In genomic region chr16:75319513-75320401, GRCh38 we compare ENCODE assay signal across 8 cellular contexts.
DNase-seq lines count a peak whose midpoint lies in the region; ATAC-seq and TF ChIP-seq lines count a peak whose summit lies in the region.

No MANE protein-coding gene starts in this region.

- H3K27ac Mint-ChIP-seq in GM23338 = peak overlapping the region; percentile 28; the same call in 1 of the 2 replicates

- H3K9me3 ChIP-seq in MM.1S (replicated peaks; ENCODE audit: insufficient read depth, low read length) (no peaks in the 10 kb centered on the region), ectodermal cell (ENCODE audit: control insufficient read depth, low read length) (no peaks in the 10 kb centered on the region)

- DNase-seq in GM23338 (ENCODE audit: low spot score) (no peak), MM.1S (peak; percentile 53), substantia nigra (lab: John Stamatoyannopoulos, UW) (no peak), cardiac septum (ENCODE audit: low spot score) (no peak), GF-D8 (lab: John Stamatoyannopoulos, UW) (no peak), activated gamma-delta T cell (lab: John Stamatoyannopoulos, UW) (no peak)

- H3K36me3 Mint-ChIP-seq in GM23338 (ENCODE audit: low read depth) = no peaks in the 10 kb centered on the region

- H3K27me3 Mint-ChIP-seq in GM23338 (ENCODE audit: insufficient read depth, low read depth, poor library complexity) = peaks cover 2% of the 10 kb centered on the region

- WGBS in ectodermal cell, 2 experiments = 81 to 88% methylated on average over 13 of the region's 13 CpGs

- 0 out of 2 replicates have a peak, but pooled peaks cover 3% of the 10 kb centered on the region for H4K20me1 ChIP-seq in GM23338 (replicated peaks; ENCODE audit: insufficient read depth)
- no peaks in the 10 kb centered on the region for H4K20me1 ChIP-seq in MM.1S (ENCODE audit: insufficient read depth, low read length)

- peaks cover 14% of the 10 kb centered on the region for H3K4me1 Mint-ChIP-seq in GM23338

- H3K27ac ChIP-seq in GM23338 (ENCODE audit: low read depth) (peak overlapping the region; percentile 73), MM.1S (ENCODE audit: low read length) (no peak overlapping the region), ectodermal cell (ENCODE audit: insufficient read depth, low read depth, low read length, poor library complexity, severe bottlenecking) (peak overlapping the region; percentile 64), substantia nigra (ENCODE audit: low read depth, low read length, poor library complexity, severe bottlenecking) (peak overlapping the region; percentile 24)

- no peaks in the 10 kb centered on the region for H3K9me2 ChIP-seq in GM23338 (ENCODE audit: insufficient read depth)
- H3K9me2 ChIP-seq in MM.1S (replicated peaks; ENCODE audit: insufficient read depth, low read length) = no peaks in the 10 kb centered on the region

- H3K36me3 ChIP-seq in GM23338 (ENCODE audit: insufficient read depth) = no peaks in the 10 kb centered on the region
- H3K36me3 ChIP-seq in MM.1S (replicated peaks; ENCODE audit: insufficient read depth, low read length) = no peaks in the 10 kb centered on the region
- H3K36me3 ChIP-seq in ectodermal cell (ENCODE audit: control insufficient read depth, insufficient read depth, low read length) = no peaks in the 10 kb centered on the region

- peak; percentile 80 for ATAC-seq in GM18498 (IDR thresholded peaks at IDR 0.05; ENCODE audit: unreplicated experiment)
- ATAC-seq in GM23338 = no peak

- H3K79me2 ChIP-seq in GM23338 (replicated peaks; ENCODE audit: insufficient read depth) (no peaks in the 10 kb centered on the region; the same call in 1 of the 2 replicates), MM.1S (ENCODE audit: low read length) (no peaks in the 10 kb centered on the region)

- H2AFZ ChIP-seq in GM23338 (no peak overlapping the region), MM.1S (ENCODE audit: low read length) (no peak overlapping the region)

- H3K4me3 ChIP-seq in GM23338 (no peak overlapping the region), MM.1S (ENCODE audit: low read length) (no peak overlapping the region), ectodermal cell (ENCODE audit: insufficient read depth, low read depth, low read length) (no peak overlapping the region)

- no peaks in the 10 kb centered on the region for H3K27me3 ChIP-seq in GM23338 (ENCODE audit: insufficient read depth)
- peaks cover 19% of the 10 kb centered on the region for H3K27me3 ChIP-seq in MM.1S (replicated peaks; ENCODE audit: insufficient read depth, low read length)
- H3K27me3 ChIP-seq in ectodermal cell (ENCODE audit: control insufficient read depth, insufficient read depth, low read length, poor library complexity, severe bottlenecking) = no peaks in the 10 kb centered on the region

- H3K9ac ChIP-seq in MM.1S (ENCODE audit: low read length) = no peak overlapping the region

- H3K4me1 ChIP-seq in GM23338 (ENCODE audit: insufficient read depth) (peaks cover 7% of the 10 kb centered on the region; the same call in 1 of the 2 replicates), MM.1S (ENCODE audit: low read length) (peaks cover 10% of the 10 kb centered on the region), ectodermal cell (ENCODE audit: control insufficient read depth, insufficient read depth, low read length) (peaks cover 21% of the 10 kb centered on the region)

- TF ChIP-seq CTCF in GM23338 (conservative IDR thresholded peaks at IDR 0.05; ENCODE audit: low read depth in 2 of 2) = no peak
- TF ChIP-seq CTCF in MM.1S (IDR thresholded peaks at IDR 0.05; ENCODE audit: low read length) = no peak

- H3F3A ChIP-seq in GM23338 (replicated peaks; ENCODE audit: low read depth) (no peaks in the 10 kb centered on the region), MM.1S (ENCODE audit: insufficient read depth, low read length) (no peaks in the 10 kb centered on the region)

- H3K9me3 Mint-ChIP-seq in GM23338 = no peaks in the 10 kb centered on the region

- H3K4me2 ChIP-seq in GM23338 (no peak overlapping the region), MM.1S (ENCODE audit: low read depth, low read length) (peak overlapping the region; percentile 26; the same call in 1 of the 2 replicates)

- H3K4me3 Mint-ChIP-seq in GM23338 = no peak overlapping the region

- intact Hi-C loops in cardiac septum (cut with DNase I) = no loop called here

TF ChIP-seq in GM23338, 12 proteins besides CTCF, POLR2A, EP300 and RAD21:
- TF ChIP-seq POLR2AphosphoS5 (IDR thresholded peaks at IDR 0.05; ENCODE audit: low read depth) (no peak), STAT1 (IDR thresholded peaks at IDR 0.05; ENCODE audit: unreplicated experiment) (no peak)
